Comparison of ENCODE assay signal across 2 cellular contexts in genomic region chr10:23448323-23448722, GRCh38.
TF ChIP-seq lines count a peak whose summit lies in the region.

No MANE protein-coding gene starts in this region.

TF ChIP-seq in HepG2, 621 proteins besides CTCF, POLR2A, EP300 and RAD21:
- peak; percentile 79 for TF ChIP-seq MAFF (IDR thresholded peaks at IDR 0.05; ENCODE audit: low read depth, low read length)
- peak; percentile 70 to 85 for TF ChIP-seq MAFK (conservative IDR thresholded peaks at IDR 0.05 in 1 of 2, IDR thresholded peaks at IDR 0.05 in 1 of 2; ENCODE audit: low read length in 2 of 2)
- no peak for TF ChIP-seq ZNF460 (CRISPR knock-in tag; IDR thresholded peaks at IDR 0.05; ENCODE audit: borderline replicate concordance)

TF ChIP-seq in K562, 482 proteins besides CTCF, POLR2A, EP300 and RAD21 (continues in another document):
- TF ChIP-seq, protein P1, sequence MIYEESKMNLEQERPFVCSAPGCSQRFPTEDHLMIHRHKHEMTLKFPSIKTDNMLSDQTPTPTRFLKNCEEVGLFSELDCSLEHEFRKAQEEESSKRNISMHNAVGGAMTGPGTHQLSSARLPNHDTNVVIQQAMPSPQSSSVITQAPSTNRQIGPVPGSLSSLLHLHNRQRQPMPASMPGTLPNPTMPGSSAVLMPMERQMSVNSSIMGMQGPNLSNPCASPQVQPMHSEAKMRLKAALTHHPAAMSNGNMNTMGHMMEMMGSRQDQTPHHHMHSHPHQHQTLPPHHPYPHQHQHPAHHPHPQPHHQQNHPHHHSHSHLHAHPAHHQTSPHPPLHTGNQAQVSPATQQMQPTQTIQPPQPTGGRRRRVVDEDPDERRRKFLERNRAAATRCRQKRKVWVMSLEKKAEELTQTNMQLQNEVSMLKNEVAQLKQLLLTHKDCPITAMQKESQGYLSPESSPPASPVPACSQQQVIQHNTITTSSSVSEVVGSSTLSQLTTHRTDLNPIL (CRISPR knock-in tag; IDR thresholded peaks at IDR 0.05), result no peak
- TF ChIP-seq SMAD1 (IDR thresholded peaks at IDR 0.05; ENCODE audit: low read depth, low read length, partially characterized antibody) (no peak), L3MBTL2 (IDR thresholded peaks at IDR 0.05) (no peak), ZNF277 (CRISPR knock-in tag; IDR thresholded peaks at IDR 0.05; ENCODE audit: borderline replicate concordance) (no peak), ARID3B (CRISPR knock-in tag; IDR thresholded peaks at IDR 0.05; ENCODE audit: borderline replicate concordance) (no peak), HNRNPLL (IDR thresholded peaks at IDR 0.05; ENCODE audit: low read depth, low read length, poor library complexity, severe bottlenecking) (no peak), HMGN3 (IDR thresholded peaks at IDR 0.05; ENCODE audit: borderline replicate concordance, extremely low read depth, insufficient read length, low read depth, low read length) (no peak), MAFG (tag; conservative IDR thresholded peaks at IDR 0.05) (peak; percentile 65), KAT7 (CRISPR knock-in tag; IDR thresholded peaks at IDR 0.05; ENCODE audit: borderline replicate concordance) (no peak), ARID1B (IDR thresholded peaks at IDR 0.05) (no peak), TBL1XR1 (IDR thresholded peaks at IDR 0.05; ENCODE audit: low read length in 2 of 2) (no peak), C11orf30 (IDR thresholded peaks at IDR 0.05; ENCODE audit: low read depth) (peak; percentile 79), ZNF316 (IDR thresholded peaks at IDR 0.05) (peak; percentile 84), TOE1 (IDR thresholded peaks at IDR 0.05; ENCODE audit: borderline replicate concordance) (no peak), TOE1 (CRISPR knock-in tag; IDR thresholded peaks at IDR 0.05; ENCODE audit: borderline replicate concordance, low read depth) (no peak), RFX7 (CRISPR knock-in tag; IDR thresholded peaks at IDR 0.05) (no peak), RCOR1 (IDR thresholded peaks at IDR 0.05; ENCODE audit: borderline replicate concordance in 1 of 2, low read depth in 2 of 2, low read length in 2 of 2) (no peak), ZKSCAN8 (CRISPR knock-in tag; IDR thresholded peaks at IDR 0.05) (no peak), ZNF407 (IDR thresholded peaks at IDR 0.05; ENCODE audit: low read depth) (no peak), ZNF699 (CRISPR knock-in tag; IDR thresholded peaks at IDR 0.05; ENCODE audit: insufficient replicate concordance) (no peak), MAFF (IDR thresholded peaks at IDR 0.05; ENCODE audit: low read length) (peak; percentile 54; the same call in 1 of the 2 replicates), SMAD2 (IDR thresholded peaks at IDR 0.05; ENCODE audit: low read depth, low read length) (no peak), HDAC6 (IDR thresholded peaks at IDR 0.05; ENCODE audit: low read depth, low read length) (no peak), GTF2A2 (tag; IDR thresholded peaks at IDR 0.05) (no peak), STAT5B (CRISPR knock-in tag; IDR thresholded peaks at IDR 0.05) (no peak), CBX2 (IDR thresholded peaks at IDR 0.05; ENCODE audit: insufficient read depth, low read length, poor library complexity, severe bottlenecking) (no peak), KLF6 (CRISPR knock-in tag; IDR thresholded peaks at IDR 0.05; ENCODE audit: borderline replicate concordance) (no peak)
- TF ChIP-seq, protein P2, sequence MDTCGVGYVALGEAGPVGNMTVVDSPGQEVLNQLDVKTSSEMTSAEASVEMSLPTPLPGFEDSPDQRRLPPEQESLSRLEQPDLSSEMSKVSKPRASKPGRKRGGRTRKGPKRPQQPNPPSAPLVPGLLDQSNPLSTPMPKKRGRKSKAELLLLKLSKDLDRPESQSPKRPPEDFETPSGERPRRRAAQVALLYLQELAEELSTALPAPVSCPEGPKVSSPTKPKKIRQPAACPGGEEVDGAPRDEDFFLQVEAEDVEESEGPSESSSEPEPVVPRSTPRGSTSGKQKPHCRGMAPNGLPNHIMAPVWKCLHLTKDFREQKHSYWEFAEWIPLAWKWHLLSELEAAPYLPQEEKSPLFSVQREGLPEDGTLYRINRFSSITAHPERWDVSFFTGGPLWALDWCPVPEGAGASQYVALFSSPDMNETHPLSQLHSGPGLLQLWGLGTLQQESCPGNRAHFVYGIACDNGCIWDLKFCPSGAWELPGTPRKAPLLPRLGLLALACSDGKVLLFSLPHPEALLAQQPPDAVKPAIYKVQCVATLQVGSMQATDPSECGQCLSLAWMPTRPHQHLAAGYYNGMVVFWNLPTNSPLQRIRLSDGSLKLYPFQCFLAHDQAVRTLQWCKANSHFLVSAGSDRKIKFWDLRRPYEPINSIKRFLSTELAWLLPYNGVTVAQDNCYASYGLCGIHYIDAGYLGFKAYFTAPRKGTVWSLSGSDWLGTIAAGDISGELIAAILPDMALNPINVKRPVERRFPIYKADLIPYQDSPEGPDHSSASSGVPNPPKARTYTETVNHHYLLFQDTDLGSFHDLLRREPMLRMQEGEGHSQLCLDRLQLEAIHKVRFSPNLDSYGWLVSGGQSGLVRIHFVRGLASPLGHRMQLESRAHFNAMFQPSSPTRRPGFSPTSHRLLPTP (IDR thresholded peaks at IDR 0.05; ENCODE audit: borderline replicate concordance, extremely low read depth, insufficient read length), result no peak
- TF ChIP-seq, protein P3, sequence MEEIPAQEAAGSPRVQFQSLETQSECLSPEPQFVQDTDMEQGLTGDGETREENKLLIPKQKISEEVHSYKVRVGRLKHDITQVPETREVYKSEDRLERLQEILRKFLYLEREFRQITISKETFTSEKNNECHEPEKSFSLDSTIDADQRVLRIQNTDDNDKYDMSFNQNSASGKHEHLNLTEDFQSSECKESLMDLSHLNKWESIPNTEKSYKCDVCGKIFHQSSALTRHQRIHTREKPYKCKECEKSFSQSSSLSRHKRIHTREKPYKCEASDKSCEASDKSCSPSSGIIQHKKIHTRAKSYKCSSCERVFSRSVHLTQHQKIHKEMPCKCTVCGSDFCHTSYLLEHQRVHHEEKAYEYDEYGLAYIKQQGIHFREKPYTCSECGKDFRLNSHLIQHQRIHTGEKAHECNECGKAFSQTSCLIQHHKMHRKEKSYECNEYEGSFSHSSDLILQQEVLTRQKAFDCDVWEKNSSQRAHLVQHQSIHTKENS (CRISPR knock-in tag; IDR thresholded peaks at IDR 0.05), result no peak
- TF ChIP-seq, protein P4, sequence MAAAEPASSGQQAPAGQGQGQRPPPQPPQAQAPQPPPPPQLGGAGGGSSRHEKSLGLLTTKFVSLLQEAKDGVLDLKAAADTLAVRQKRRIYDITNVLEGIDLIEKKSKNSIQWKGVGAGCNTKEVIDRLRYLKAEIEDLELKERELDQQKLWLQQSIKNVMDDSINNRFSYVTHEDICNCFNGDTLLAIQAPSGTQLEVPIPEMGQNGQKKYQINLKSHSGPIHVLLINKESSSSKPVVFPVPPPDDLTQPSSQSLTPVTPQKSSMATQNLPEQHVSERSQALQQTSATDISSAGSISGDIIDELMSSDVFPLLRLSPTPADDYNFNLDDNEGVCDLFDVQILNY (CRISPR knock-in tag; IDR thresholded peaks at IDR 0.05), result no peak
- TF ChIP-seq, protein P5, sequence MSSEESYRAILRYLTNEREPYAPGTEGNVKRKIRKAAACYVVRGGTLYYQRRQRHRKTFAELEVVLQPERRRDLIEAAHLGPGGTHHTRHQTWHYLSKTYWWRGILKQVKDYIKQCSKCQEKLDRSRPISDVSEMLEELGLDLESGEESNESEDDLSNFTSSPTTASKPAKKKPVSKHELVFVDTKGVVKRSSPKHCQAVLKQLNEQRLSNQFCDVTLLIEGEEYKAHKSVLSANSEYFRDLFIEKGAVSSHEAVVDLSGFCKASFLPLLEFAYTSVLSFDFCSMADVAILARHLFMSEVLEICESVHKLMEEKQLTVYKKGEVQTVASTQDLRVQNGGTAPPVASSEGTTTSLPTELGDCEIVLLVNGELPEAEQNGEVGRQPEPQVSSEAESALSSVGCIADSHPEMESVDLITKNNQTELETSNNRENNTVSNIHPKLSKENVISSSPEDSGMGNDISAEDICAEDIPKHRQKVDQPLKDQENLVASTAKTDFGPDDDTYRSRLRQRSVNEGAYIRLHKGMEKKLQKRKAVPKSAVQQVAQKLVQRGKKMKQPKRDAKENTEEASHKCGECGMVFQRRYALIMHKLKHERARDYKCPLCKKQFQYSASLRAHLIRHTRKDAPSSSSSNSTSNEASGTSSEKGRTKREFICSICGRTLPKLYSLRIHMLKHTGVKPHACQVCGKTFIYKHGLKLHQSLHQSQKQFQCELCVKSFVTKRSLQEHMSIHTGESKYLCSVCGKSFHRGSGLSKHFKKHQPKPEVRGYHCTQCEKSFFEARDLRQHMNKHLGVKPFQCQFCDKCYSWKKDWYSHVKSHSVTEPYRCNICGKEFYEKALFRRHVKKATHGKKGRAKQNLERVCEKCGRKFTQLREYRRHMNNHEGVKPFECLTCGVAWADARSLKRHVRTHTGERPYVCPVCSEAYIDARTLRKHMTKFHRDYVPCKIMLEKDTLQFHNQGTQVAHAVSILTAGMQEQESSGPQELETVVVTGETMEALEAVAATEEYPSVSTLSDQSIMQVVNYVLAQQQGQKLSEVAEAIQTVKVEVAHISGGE (CRISPR knock-in tag; IDR thresholded peaks at IDR 0.05), result no peak
- TF ChIP-seq, protein P6, sequence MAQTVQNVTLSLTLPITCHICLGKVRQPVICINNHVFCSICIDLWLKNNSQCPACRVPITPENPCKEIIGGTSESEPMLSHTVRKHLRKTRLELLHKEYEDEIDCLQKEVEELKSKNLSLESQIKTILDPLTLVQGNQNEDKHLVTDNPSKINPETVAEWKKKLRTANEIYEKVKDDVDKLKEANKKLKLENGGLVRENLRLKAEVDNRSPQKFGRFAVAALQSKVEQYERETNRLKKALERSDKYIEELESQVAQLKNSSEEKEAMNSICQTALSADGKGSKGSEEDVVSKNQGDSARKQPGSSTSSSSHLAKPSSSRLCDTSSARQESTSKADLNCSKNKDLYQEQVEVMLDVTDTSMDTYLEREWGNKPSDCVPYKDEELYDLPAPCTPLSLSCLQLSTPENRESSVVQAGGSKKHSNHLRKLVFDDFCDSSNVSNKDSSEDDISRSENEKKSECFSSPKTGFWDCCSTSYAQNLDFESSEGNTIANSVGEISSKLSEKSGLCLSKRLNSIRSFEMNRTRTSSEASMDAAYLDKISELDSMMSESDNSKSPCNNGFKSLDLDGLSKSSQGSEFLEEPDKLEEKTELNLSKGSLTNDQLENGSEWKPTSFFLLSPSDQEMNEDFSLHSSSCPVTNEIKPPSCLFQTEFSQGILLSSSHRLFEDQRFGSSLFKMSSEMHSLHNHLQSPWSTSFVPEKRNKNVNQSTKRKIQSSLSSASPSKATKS (CRISPR knock-in tag; IDR thresholded peaks at IDR 0.05), result no peak
